8 cellular contexts compared by ENCODE assay signal in the genomic region with DNA sequence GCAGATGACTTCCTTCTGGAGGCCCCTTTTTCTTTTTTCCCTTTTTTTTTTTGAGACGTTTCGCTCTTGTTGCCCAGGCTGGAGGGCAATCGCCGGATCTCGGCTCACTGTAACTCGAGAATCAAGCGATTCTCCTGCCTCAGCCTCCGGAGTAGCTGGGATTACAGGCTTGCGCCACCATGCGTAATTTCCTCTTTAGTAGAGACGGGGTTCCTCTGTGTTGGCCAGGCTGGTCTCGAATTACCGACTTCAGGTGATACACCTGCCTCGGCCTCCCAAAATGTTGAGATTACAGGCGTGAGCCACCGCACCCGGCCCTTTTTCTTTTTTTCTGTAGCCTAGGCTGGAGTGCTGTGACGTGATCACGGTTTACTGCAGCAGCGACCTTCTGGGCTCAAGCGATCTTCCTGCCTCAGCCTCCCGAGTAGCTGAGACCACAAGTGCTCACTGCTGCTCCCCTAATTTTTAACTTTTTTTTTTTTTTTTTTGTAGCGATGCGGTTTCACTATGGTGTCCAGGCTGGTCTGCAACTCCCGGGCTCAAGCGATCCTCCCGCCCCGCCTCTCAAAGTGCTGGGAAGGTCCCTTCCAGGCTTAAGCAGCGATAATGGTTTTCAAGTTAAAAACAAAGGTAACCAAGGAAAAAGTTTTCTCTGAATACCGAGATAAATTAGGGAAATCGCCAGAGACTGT. TPM values are rescaled to one million over a fixed set of nuclear protein-coding genes. Genes with fewer than 3 reads are reported as not detected.
DNase-seq lines count a peak whose midpoint lies in the region; ATAC-seq and TF ChIP-seq lines count a peak whose summit lies in the region.

No MANE protein-coding gene starts in this region.

- peak; percentile 25 for ATAC-seq in GM19395 (IDR thresholded peaks at IDR 0.05; ENCODE audit: unreplicated experiment)
- no peak for ATAC-seq in GM21367 (IDR thresholded peaks at IDR 0.05; ENCODE audit: unreplicated experiment)

- H3K4me2 ChIP-seq in skeletal muscle satellite cell (ENCODE audit: low read length): peak overlapping the region; percentile 85

- H3K27me3 ChIP-seq in brain microvascular endothelial cell (replicated peaks) (no peaks in the 10 kb centered on the region), skeletal muscle satellite cell (ENCODE audit: control insufficient read depth, insufficient read depth, low read length) (no peaks in the 10 kb centered on the region)

- peak overlapping the region; percentile 98 for H3K9ac ChIP-seq in skeletal muscle satellite cell (ENCODE audit: low read depth, low read length)

- H3K9me3 ChIP-seq in skeletal muscle satellite cell (replicated peaks; ENCODE audit: low read length): no peaks in the 10 kb centered on the region

- H3K27ac ChIP-seq in brain microvascular endothelial cell: peak overlapping the region; percentile 91

- H3K4me3 ChIP-seq in brain microvascular endothelial cell (ENCODE audit: low read depth, low read length): peak overlapping the region; percentile 91
- peak overlapping the region; percentile 85 for H3K4me3 ChIP-seq in skeletal muscle satellite cell (ENCODE audit: low read length)

- peak; percentile 24 for TF ChIP-seq CTCF in brain microvascular endothelial cell (IDR thresholded peaks at IDR 0.05; ENCODE audit: low read depth, low read length, missing control alignments)

- in situ Hi-C loops in brain microvascular endothelial cell (cut with HindIII; ENCODE audit: low pct_ligation_motif_present, low sequenced_read_pairs): no loop called here

- peak; percentile 41 for DNase-seq in COR-L47 (lab: John Stamatoyannopoulos, UW)
- peak; percentile 14 for DNase-seq in HuH-7 (ENCODE audit: low spot score)
- DNase-seq in T-helper 1 cell: peak in 3 of 5 donors; percentile 17 to 42 (median 21)
- peak; percentile 59 for DNase-seq in brain microvascular endothelial cell
- DNase-seq in iPS-NIHi11 (ENCODE audit: low spot score): peak; percentile 17

- peaks cover 12% of the 10 kb centered on the region for H3K4me1 ChIP-seq in skeletal muscle satellite cell (ENCODE audit: control insufficient read depth, insufficient read depth, low read length)

- no peaks in the 10 kb centered on the region for H3K36me3 ChIP-seq in brain microvascular endothelial cell (replicated peaks)
- H3K36me3 ChIP-seq in skeletal muscle satellite cell (ENCODE audit: insufficient read depth, low read length): peaks cover 13% of the 10 kb centered on the region

RNA-seq across cellular contexts. Expression of gene IST1, which starts 1.0 kb away (rescaled TPM):
- 125 and 156 TPM in 2 replicates for total RNA-seq in skeletal muscle satellite cell (2012; rRNA removed)

RNA-seq across cellular contexts. Expression of gene ZNF821, which starts 10.4 kb away (rescaled TPM):
- total RNA-seq in skeletal muscle satellite cell (2012; rRNA removed): 2.2 and 3.5 TPM in 2 replicates

RNA-seq across cellular contexts. Expression of gene ATXN1L, which starts 48.6 kb away (rescaled TPM):
- total RNA-seq in skeletal muscle satellite cell (2012; rRNA removed): 5.8 and 8.5 TPM in 2 replicates
